In genomic region chr7:158704524-158705233, GRCh38 we compare ENCODE assay signal across 1 cellular context.
TF ChIP-seq lines count a peak whose summit lies in the region.

Gene NCAPG2, minus strand, starts transcription at chr7:158704804. Its CDS starts 2,905 bp downstream, at chr7:158701899.

TF ChIP-seq in GM12878, 131 proteins besides CTCF, POLR2A, EP300 and RAD21 (continued from another document and continues in another):
- TF ChIP-seq ZNF687 (IDR thresholded peaks at IDR 0.05), result peak; percentile 14; the same call in 1 of the 2 replicates
- peak; percentile 48 for TF ChIP-seq HDAC6 (IDR thresholded peaks at IDR 0.05; ENCODE audit: unreplicated experiment)
- TF ChIP-seq, protein P1, sequence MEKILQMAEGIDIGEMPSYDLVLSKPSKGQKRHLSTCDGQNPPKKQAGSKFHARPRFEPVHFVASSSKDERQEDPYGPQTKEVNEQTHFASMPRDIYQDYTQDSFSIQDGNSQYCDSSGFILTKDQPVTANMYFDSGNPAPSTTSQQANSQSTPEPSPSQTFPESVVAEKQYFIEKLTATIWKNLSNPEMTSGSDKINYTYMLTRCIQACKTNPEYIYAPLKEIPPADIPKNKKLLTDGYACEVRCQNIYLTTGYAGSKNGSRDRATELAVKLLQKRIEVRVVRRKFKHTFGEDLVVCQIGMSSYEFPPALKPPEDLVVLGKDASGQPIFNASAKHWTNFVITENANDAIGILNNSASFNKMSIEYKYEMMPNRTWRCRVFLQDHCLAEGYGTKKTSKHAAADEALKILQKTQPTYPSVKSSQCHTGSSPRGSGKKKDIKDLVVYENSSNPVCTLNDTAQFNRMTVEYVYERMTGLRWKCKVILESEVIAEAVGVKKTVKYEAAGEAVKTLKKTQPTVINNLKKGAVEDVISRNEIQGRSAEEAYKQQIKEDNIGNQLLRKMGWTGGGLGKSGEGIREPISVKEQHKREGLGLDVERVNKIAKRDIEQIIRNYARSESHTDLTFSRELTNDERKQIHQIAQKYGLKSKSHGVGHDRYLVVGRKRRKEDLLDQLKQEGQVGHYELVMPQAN (conservative IDR thresholded peaks at IDR 0.05), result peak; percentile 99
- TF ChIP-seq MXI1 (IDR thresholded peaks at IDR 0.05; ENCODE audit: low read depth, low read length), result peak; percentile 87
- no peak for TF ChIP-seq E2F8 (IDR thresholded peaks at IDR 0.05; ENCODE audit: low read depth, partially characterized antibody)
- TF ChIP-seq JUND (IDR thresholded peaks at IDR 0.05; ENCODE audit: low read depth, low read length), result no peak
- TF ChIP-seq, protein P2, sequence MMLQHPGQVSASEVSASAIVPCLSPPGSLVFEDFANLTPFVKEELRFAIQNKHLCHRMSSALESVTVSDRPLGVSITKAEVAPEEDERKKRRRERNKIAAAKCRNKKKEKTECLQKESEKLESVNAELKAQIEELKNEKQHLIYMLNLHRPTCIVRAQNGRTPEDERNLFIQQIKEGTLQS (IDR thresholded peaks at IDR 0.05; ENCODE audit: borderline replicate concordance, extremely low read depth, low read depth, low read length), result no peak
- no peak for TF ChIP-seq NFXL1 (IDR thresholded peaks at IDR 0.05; ENCODE audit: borderline replicate concordance)
- TF ChIP-seq PML (IDR thresholded peaks at IDR 0.05; ENCODE audit: low read length), result peak; percentile 35; the same call in 1 of the 2 replicates
- TF ChIP-seq ZNF384 (IDR thresholded peaks at IDR 0.05; ENCODE audit: borderline replicate concordance, low read depth, low read length), result no peak
- peak; percentile 61 for TF ChIP-seq BCL3 (IDR thresholded peaks at IDR 0.05; ENCODE audit: borderline replicate concordance, insufficient read depth, low read depth, low read length, poor library complexity, severe bottlenecking)
- TF ChIP-seq ZNF592 (IDR thresholded peaks at IDR 0.05), result no peak
- peak; percentile 62 for TF ChIP-seq CREM (IDR thresholded peaks at IDR 0.05; ENCODE audit: low read depth)
- peak; percentile 57 for TF ChIP-seq PBX3 (IDR thresholded peaks at IDR 0.05; ENCODE audit: insufficient replicate concordance, low read depth, low read length)
- TF ChIP-seq ATF2 (IDR thresholded peaks at IDR 0.05; ENCODE audit: low read length), result no peak
- peak; percentile 98 for TF ChIP-seq RB1 (IDR thresholded peaks at IDR 0.05; ENCODE audit: borderline replicate concordance)
- no peak for TF ChIP-seq ZBED1 (IDR thresholded peaks at IDR 0.05; ENCODE audit: borderline replicate concordance)
- TF ChIP-seq ELK1 (IDR thresholded peaks at IDR 0.05; ENCODE audit: low read depth, low read length), result 0 out of 2 replicates have a peak, but pooled peaks have one; percentile 9
- TF ChIP-seq USF2 (IDR thresholded peaks at IDR 0.05; ENCODE audit: borderline replicate concordance, low read depth, low read length), result no peak; the same call in 1 of the 2 replicates
- TF ChIP-seq GATAD2B (conservative IDR thresholded peaks at IDR 0.05; ENCODE audit: low read depth), result peak; percentile 68; the same call in 1 of the 2 replicates
- TF ChIP-seq MYB (IDR thresholded peaks at IDR 0.05; ENCODE audit: borderline replicate concordance, low read depth, low read length), result no peak
- TF ChIP-seq MTA3 (IDR thresholded peaks at IDR 0.05; ENCODE audit: borderline replicate concordance, low read length), result no peak
- TF ChIP-seq POLR2AphosphoS5 (IDR thresholded peaks at IDR 0.05; ENCODE audit: low read length), result peak; percentile 71; the same call in 1 of the 2 replicates
- no peak for TF ChIP-seq BMI1 (IDR thresholded peaks at IDR 0.05; ENCODE audit: borderline replicate concordance)
- peak; percentile 84 for TF ChIP-seq SMAD5 (IDR thresholded peaks at IDR 0.05; ENCODE audit: low read depth)
- TF ChIP-seq SIX5 (IDR thresholded peaks at IDR 0.05; ENCODE audit: low read depth, low read length, severe bottlenecking), result no peak
- TF ChIP-seq, protein P3, sequence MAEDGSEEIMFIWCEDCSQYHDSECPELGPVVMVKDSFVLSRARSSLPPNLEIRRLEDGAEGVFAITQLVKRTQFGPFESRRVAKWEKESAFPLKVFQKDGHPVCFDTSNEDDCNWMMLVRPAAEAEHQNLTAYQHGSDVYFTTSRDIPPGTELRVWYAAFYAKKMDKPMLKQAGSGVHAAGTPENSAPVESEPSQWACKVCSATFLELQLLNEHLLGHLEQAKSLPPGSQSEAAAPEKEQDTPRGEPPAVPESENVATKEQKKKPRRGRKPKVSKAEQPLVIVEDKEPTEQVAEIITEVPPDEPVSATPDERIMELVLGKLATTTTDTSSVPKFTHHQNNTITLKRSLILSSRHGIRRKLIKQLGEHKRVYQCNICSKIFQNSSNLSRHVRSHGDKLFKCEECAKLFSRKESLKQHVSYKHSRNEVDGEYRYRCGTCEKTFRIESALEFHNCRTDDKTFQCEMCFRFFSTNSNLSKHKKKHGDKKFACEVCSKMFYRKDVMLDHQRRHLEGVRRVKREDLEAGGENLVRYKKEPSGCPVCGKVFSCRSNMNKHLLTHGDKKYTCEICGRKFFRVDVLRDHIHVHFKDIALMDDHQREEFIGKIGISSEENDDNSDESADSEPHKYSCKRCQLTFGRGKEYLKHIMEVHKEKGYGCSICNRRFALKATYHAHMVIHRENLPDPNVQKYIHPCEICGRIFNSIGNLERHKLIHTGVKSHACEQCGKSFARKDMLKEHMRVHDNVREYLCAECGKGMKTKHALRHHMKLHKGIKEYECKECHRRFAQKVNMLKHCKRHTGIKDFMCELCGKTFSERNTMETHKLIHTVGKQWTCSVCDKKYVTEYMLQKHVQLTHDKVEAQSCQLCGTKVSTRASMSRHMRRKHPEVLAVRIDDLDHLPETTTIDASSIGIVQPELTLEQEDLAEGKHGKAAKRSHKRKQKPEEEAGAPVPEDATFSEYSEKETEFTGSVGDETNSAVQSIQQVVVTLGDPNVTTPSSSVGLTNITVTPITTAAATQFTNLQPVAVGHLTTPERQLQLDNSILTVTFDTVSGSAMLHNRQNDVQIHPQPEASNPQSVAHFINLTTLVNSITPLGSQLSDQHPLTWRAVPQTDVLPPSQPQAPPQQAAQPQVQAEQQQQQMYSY (CRISPR knock-in tag; IDR thresholded peaks at IDR 0.05), result no peak
- TF ChIP-seq JUNB (IDR thresholded peaks at IDR 0.05), result no peak
- TF ChIP-seq ASH2L (IDR thresholded peaks at IDR 0.05; ENCODE audit: borderline replicate concordance, low read depth), result no peak
